Comparison of ENCODE assay signal across 8 cellular contexts in genomic region chrX:103629295-103630170, GRCh38. TPM values are rescaled to one million over a fixed set of nuclear protein-coding genes. Genes with fewer than 3 reads are reported as not detected.
DNase-seq lines count a peak whose midpoint lies in the region; ATAC-seq and TF ChIP-seq lines count a peak whose summit lies in the region.

No MANE protein-coding gene starts in this region.

- H3K4me3 Mint-ChIP-seq in neural crest cell = peak overlapping the region; percentile 87

- H3K4me1 Mint-ChIP-seq in neural crest cell = peaks cover 11% of the 10 kb centered on the region

- H3K36me3 Mint-ChIP-seq in neural crest cell (ENCODE audit: low read depth) = peaks cover 3% of the 10 kb centered on the region

- H3K27me3 Mint-ChIP-seq in neural crest cell (ENCODE audit: low read depth) = no peaks in the 10 kb centered on the region

- ATAC-seq in HG03439 (IDR thresholded peaks at IDR 0.05; ENCODE audit: unreplicated experiment) (peak; percentile 46), GM18519 (IDR thresholded peaks at IDR 0.05; ENCODE audit: low FRiP score, unreplicated experiment) (no peak)

- TF ChIP-seq CTCF in neural crest cell (conservative IDR thresholded peaks at IDR 0.05) = peak; percentile 60

- no peaks in the 10 kb centered on the region for H3K9me3 Mint-ChIP-seq in neural crest cell

- H3K27ac Mint-ChIP-seq in neural crest cell (ENCODE audit: unreplicated experiment) = peak overlapping the region; percentile 79

- DNase-seq in activated effector memory CD4-positive, alpha-beta T cell treated with anti-CD3 and anti-CD28 coated beads, Interleukin-2, amount 50 U/mL, for 16 hours = peak; percentile 63
- no peak for DNase-seq in activated effector memory CD4-positive, alpha-beta T cell treated with Interleukin-2 at 50 U/mL for 16 hours
- DNase-seq in NCI-H69 (lab: John Stamatoyannopoulos, UW) (peak; percentile 80), germinal center (ENCODE audit: low spot score) (peak; percentile 2), neural crest cell (ENCODE audit: low read depth, low spot score) (peak; percentile 49)
- DNase-seq in activated naive CD4-positive, alpha-beta T cell treated with anti-CD3 and anti-CD28 coated beads, Interleukin-2, amount 50 U/mL, for 16 hours = peak; percentile 34

RNA-seq across cellular contexts. Expression of gene TCEAL1, which starts 0.8 kb away (rescaled TPM):
- 12.2 and 13.0 TPM in 2 replicates for total RNA-seq in neural crest cell

RNA-seq across cellular contexts. Expression of gene TCEAL3, which starts 21.8 kb away (rescaled TPM):
- total RNA-seq in neural crest cell = 10.0 and 11.1 TPM in 2 replicates

RNA-seq across cellular contexts. Expression of gene TCEAL4, which starts 44.2 kb away (rescaled TPM):
- total RNA-seq in neural crest cell = 46.5 and 51.7 TPM in 2 replicates

RNA-seq across cellular contexts. Expression of gene MORF4L2, which starts 57.0 kb away (rescaled TPM):
- total RNA-seq in neural crest cell = 412 TPM in 2 replicates
